8 cellular contexts compared by ENCODE assay signal in genomic region chr10:97335188-97335619, GRCh38. TPM values are rescaled to one million over a fixed set of nuclear protein-coding genes. Genes with fewer than 3 reads are reported as not detected.
DNase-seq lines count a peak whose midpoint lies in the region; ATAC-seq, FAIRE-seq and TF ChIP-seq lines count a peak whose summit lies in the region.

No MANE protein-coding gene starts in this region.

- peaks cover 7% of the 10 kb centered on the region for H3K4me1 ChIP-seq in SJCRH30
- peaks cover 20% of the 10 kb centered on the region for H3K4me1 ChIP-seq in foreskin keratinocyte
- H3K4me1 ChIP-seq in skeletal muscle satellite cell (ENCODE audit: control insufficient read depth, insufficient read depth, low read length): peaks cover 21% of the 10 kb centered on the region

- H3K9me3 ChIP-seq in SJCRH30 (replicated peaks) (no peaks in the 10 kb centered on the region), skeletal muscle satellite cell (replicated peaks; ENCODE audit: low read length) (no peaks in the 10 kb centered on the region)

- 0 out of 2 replicates have a peak, but pooled peaks cover 3% of the 10 kb centered on the region for H3K27me3 ChIP-seq in SJCRH30
- H3K27me3 ChIP-seq in foreskin keratinocyte: peaks cover 28% of the 10 kb centered on the region
- H3K27me3 ChIP-seq in skeletal muscle satellite cell (ENCODE audit: control insufficient read depth, insufficient read depth, low read length): peaks cover 20% of the 10 kb centered on the region

- H3K27ac ChIP-seq in SJCRH30 (peak overlapping the region; percentile 100), foreskin keratinocyte (peak overlapping the region; percentile 98)

- no peak for TF ChIP-seq POLR2A in H54 (IDR thresholded peaks at IDR 0.05; ENCODE audit: low read depth, low read length)

- H3K4me3 ChIP-seq in SJCRH30 (peak overlapping the region; percentile 95), skeletal muscle satellite cell (ENCODE audit: low read length) (peak overlapping the region; percentile 99)

- no peak for TF ChIP-seq CTCF in foreskin keratinocyte (conservative IDR thresholded peaks at IDR 0.05)

- no peaks in the 10 kb centered on the region for H3K36me3 ChIP-seq in SJCRH30
- H3K36me3 ChIP-seq in skeletal muscle satellite cell (ENCODE audit: insufficient read depth, low read length): no peaks in the 10 kb centered on the region

- no peak for DNase-seq in GM19239 (ENCODE audit: insufficient read length, low spot score)
- DNase-seq in SJCRH30: no peak
- no peak for DNase-seq in foreskin keratinocyte
- no peak for DNase-seq in NCI-H2171 (lab: John Stamatoyannopoulos, UW)
- DNase-seq in H54 (ENCODE audit: insufficient read length, low spot score): no peak
- no peak for DNase-seq in HK-2 (ENCODE audit: unreplicated experiment)

- no peak for ATAC-seq in foreskin keratinocyte
- no peak for ATAC-seq in HG03432 (IDR thresholded peaks at IDR 0.05; ENCODE audit: unreplicated experiment)

- FAIRE-seq in GM19239 (lab: Jason Lieb, UNC) (peak; percentile 58), H54 (lab: Jason Lieb, UNC) (no peak)

- peak overlapping the region; percentile 93 for H3K4me2 ChIP-seq in skeletal muscle satellite cell (ENCODE audit: low read length)

- H3K9ac ChIP-seq in skeletal muscle satellite cell (ENCODE audit: low read depth, low read length): peak overlapping the region; percentile 100

RNA-seq across cellular contexts. Expression of gene FRAT2, which starts 0.7 kb away (rescaled TPM):
- 17.8 and 21.6 TPM in 2 replicates for total RNA-seq in SJCRH30 (2014; rRNA removed; shearing (Covaris generic))
- 7.1 and 8.1 TPM in 2 replicates for total RNA-seq in foreskin keratinocyte
- polyA plus RNA-seq in foreskin keratinocyte: 6.4 and 8.6 TPM in 2 replicates
- total RNA-seq in skeletal muscle satellite cell (2012; rRNA removed): 3.8 and 4.2 TPM in 2 replicates

RNA-seq across cellular contexts. Expression of gene FRAT1, which starts 16.1 kb away (rescaled TPM):
- 2.1 and 2.7 TPM in 2 replicates for total RNA-seq in SJCRH30 (2014; rRNA removed; shearing (Covaris generic))
- total RNA-seq in foreskin keratinocyte: 0.95 and 1.0 TPM in 2 replicates
- polyA plus RNA-seq in foreskin keratinocyte: 0.93 and 0.94 TPM in 2 replicates
- 0.51 and 1.7 TPM in 2 replicates for total RNA-seq in skeletal muscle satellite cell (2012; rRNA removed)

RNA-seq across cellular contexts. Expression of gene ARHGAP19, which starts 42.8 kb away (rescaled TPM):
- total RNA-seq in SJCRH30 (2014; rRNA removed; shearing (Covaris generic)): 29.2 and 32.3 TPM in 2 replicates
- total RNA-seq in foreskin keratinocyte: 12.0 and 12.3 TPM in 2 replicates
- polyA plus RNA-seq in foreskin keratinocyte: 4.3 and 5.5 TPM in 2 replicates
- total RNA-seq in skeletal muscle satellite cell (2012; rRNA removed): 4.4 and 5.6 TPM in 2 replicates
